In genomic region chr17:50806141-50806643, GRCh38 we compare ENCODE assay signal across 11 cellular contexts. TPM values are rescaled to one million over a fixed set of nuclear protein-coding genes. Genes with fewer than 3 reads are reported as not detected.
DNase-seq lines count a peak whose midpoint lies in the region; ATAC-seq, FAIRE-seq and TF ChIP-seq lines count a peak whose summit lies in the region.
"Had no signal": no experiment of that assay in that cellular context is flagged by ENCODE, and none has a peak within 500 bp of the region (broad histone marks: within the 10 kb centered on the region; RNA-seq: fewer than 3 reads in every experiment).

No MANE protein-coding gene starts in this region.

- WGBS in right lobe of liver (ENCODE audit: insufficient coverage, low coverage, low lambda C conversion rate, missing lambda C conversion rate) = 41% methylated on average over 8 of the region's 11 CpGs

- no peaks in the 10 kb centered on the region for H3K36me3 ChIP-seq in right lobe of liver

- ATAC-seq in right lobe of liver (peak; percentile 64 to 73 (median 67)), GM18517 (IDR thresholded peaks at IDR 0.05; ENCODE audit: unreplicated experiment) (no peak)

- peak overlapping the region in 2 of 3 donors; percentile 93 to 94 for H3K27ac ChIP-seq in right lobe of liver

- FAIRE-seq in RCC 7860 (lab: Jason Lieb, UNC) = no peak
- FAIRE-seq: GM12892, islet of Langerhans had no signal

- no peak for TF ChIP-seq POLR2A in right lobe of liver (IDR thresholded peaks at IDR 0.05)

- H3K9me3 ChIP-seq in right lobe of liver = no peaks in the 10 kb centered on the region

- 0 out of 2 replicates have a peak, but pooled peaks have one; percentile 22 for TF ChIP-seq CTCF in LNCaP clone FGC (IDR thresholded peaks at IDR 0.05; ENCODE audit: control insufficient read depth, extremely low read depth, insufficient read depth)
- peak; percentile 42 for TF ChIP-seq CTCF in cardiac fibroblast (IDR thresholded peaks at IDR 0.05; ENCODE audit: low read depth, low read length)
- peak; percentile 19 to 52 (median 41) for TF ChIP-seq CTCF in right lobe of liver (IDR thresholded peaks at IDR 0.05)

- H3K4me1 ChIP-seq in right lobe of liver = peaks cover 0 to 73% (median 35%) of the 10 kb centered on the region in 4 donors

- intact Hi-C loops in right lobe of liver (cut with DNase I) = no loop called here

- in situ Hi-C loops in G401 (cut with HindIII; ENCODE audit: low sequenced_read_pairs) = no loop called here

- H3K27me3 ChIP-seq in right lobe of liver = no peaks in the 10 kb centered on the region

- DNase-seq in G401 (ENCODE audit: low spot score) (peak; percentile 33), LNCaP clone FGC (ENCODE audit: low read depth) (peak; percentile 32), cardiac fibroblast (ENCODE audit: low read depth in 2 of 2) (peak; percentile 73 to 74), right lobe of liver (peak; percentile 50 to 91 (median 69)), RCC 7860 (ENCODE audit: low spot score) (no peak), DMS114 treated with DMSO at 0.1 percent for 48 hours (lab: John Stamatoyannopoulos, UW; ENCODE audit: unreplicated experiment) (no peak), NCI-H1105 (lab: John Stamatoyannopoulos, UW) (no peak)

- H3K4me3 ChIP-seq in LNCaP clone FGC (ENCODE audit: low read depth, low read length) (no peak overlapping the region), cardiac fibroblast (replicated peaks in 1 of 2; ENCODE audit: low read depth in 2 of 2, low read length in 2 of 2) (no peak overlapping the region), right lobe of liver (no peak overlapping the region)

RNA-seq across cellular contexts. Expression of gene WFIKKN2, which starts 29.2 kb away (rescaled TPM):
- total RNA-seq in G401 (2014; rRNA removed; shearing (Covaris generic)) = 0.62 TPM in 1 of 2 replicates, not detected in the other
- total RNA-seq in right lobe of liver = not detected
- total RNA-seq: CD8-positive, alpha-beta memory T cell had no signal

RNA-seq across cellular contexts. Expression of gene ANKRD40CL, which starts 38.9 kb away (rescaled TPM):
- not detected in 2 replicates for total RNA-seq in G401 (2014; rRNA removed; shearing (Covaris generic))
- total RNA-seq in right lobe of liver = under 1 TPM in 1 of 6 experiments, not detected in 5; 0.29 TPM
- total RNA-seq: CD8-positive, alpha-beta memory T cell had no signal

RNA-seq across cellular contexts. Expression of gene TOB1, which starts 60.0 kb away (rescaled TPM):
- 18.5 and 26.4 TPM in 2 replicates for total RNA-seq in G401 (2014; rRNA removed; shearing (Covaris generic))
- 100 to 1,000 TPM in 3 of 6 experiments, 10 to 100 TPM in 3; 36.2 to 222 (median 82.1) TPM for total RNA-seq in right lobe of liver

Comparison
In these comparisons a context has a peak if more than half of its experiments do, and no peak if none do; other contexts are left out.
1. DNase-seq: peak in G401 (single experiment), LNCaP clone FGC (single experiment), cardiac fibroblast (2 of 2) and right lobe of liver (3 of 3); none in RCC 7860 (single experiment), DMS114 treated with DMSO at 0.1 percent for 48 hours (single experiment) and NCI-H1105 (single experiment).
2. Peak in every context shown above with its lines, with median percentiles within 50 percentile points of each other: CTCF ChIP-seq.